In genomic region chr14:95453713-95453980, GRCh38 we compare ENCODE assay signal across 19 cellular contexts.
DNase-seq lines count a peak whose midpoint lies in the region; ATAC-seq, FAIRE-seq and TF ChIP-seq lines count a peak whose summit lies in the region.
"Had no signal": no experiment of that assay in that cellular context is flagged by ENCODE, and none has a peak within 500 bp of the region (broad histone marks: within the 10 kb centered on the region; RNA-seq: fewer than 3 reads in every experiment).

No MANE protein-coding gene starts in this region.

- intact Hi-C loops in left ventricle myocardium inferior (cut with micrococcal nuclease), result no loop called here
- intact Hi-C loops in Right ventricle myocardium superior (cut with DNase I), result no loop called here
- intact Hi-C loops in kidney (cut with DNase I), result no loop called here

- H4K20me1 ChIP-seq in BLaER1 treated with 17β-estradiol and CSF1 and Interleukin-3, amounts not matched to agents 10 nM and 100 nM, result peaks cover 0 to 30% (median 0%) of the 10 kb centered on the region in 11 experiments; a peak in 4 of 22 replicates

- H3K36me3 ChIP-seq in left ventricle myocardium inferior, result peaks cover 51% of the 10 kb centered on the region
- H3K36me3 ChIP-seq in BLaER1 treated with 17β-estradiol and CSF1 and Interleukin-3, amounts not matched to agents 10 nM and 100 nM, result peaks cover 78 to 99% (median 96%) of the 10 kb centered on the region in 11 experiments
- H3K36me3 ChIP-seq in kidney (ENCODE audit: control insufficient read depth in 1 of 2, insufficient read depth in 2 of 2, low read length in 2 of 2), result no peaks in the 10 kb centered on the region
- peaks cover 4 to 97% (median 82%) of the 10 kb centered on the region in 5 donors for H3K36me3 ChIP-seq in subcutaneous abdominal adipose tissue (ENCODE audit: control insufficient read depth in 5 of 5, insufficient read depth in 5 of 5, low read length in 5 of 5)
- H3K36me3 ChIP-seq: HAP-1 had no signal

- no peak for FAIRE-seq in kidney (lab: Jason Lieb, UNC)
- FAIRE-seq: GM12891, GM18507, H54 had no signal

- no peak for ATAC-seq in Right ventricle myocardium superior (ENCODE audit: poor library complexity)
- ATAC-seq in GM19467 (IDR thresholded peaks at IDR 0.05; ENCODE audit: unreplicated experiment), result no peak

- H3K27ac ChIP-seq in left ventricle myocardium inferior (replicated peaks) (peak overlapping the region; percentile 46), kidney (ENCODE audit: low read depth in 2 of 2, low read length in 2 of 2) (no peak overlapping the region), subcutaneous abdominal adipose tissue (ENCODE audit: low read depth, low read length) (peak overlapping the region; percentile 35)
- H3K27ac ChIP-seq in BLaER1 treated with 17β-estradiol and CSF1 and Interleukin-3, amounts not matched to agents 10 nM and 100 nM, result peak overlapping the region in 4 of 11 experiments; percentile 15 to 59 (median 44); a peak in 7 of 22 replicates

- DNase-seq in left ventricle myocardium inferior (no peak), Right ventricle myocardium superior (no peak), kidney (peak; percentile 63), NCI-H2081 treated with DMSO at 0.1 percent for 48 hours (lab: John Stamatoyannopoulos, UW) (no peak), HPDE6-E6E7 (ENCODE audit: extremely low spot score) (no peak)
- DNase-seq: Calu3; CD4-positive, alpha-beta T cell; CD8-positive, alpha-beta memory T cell; DMS79 treated with DMSO at 0.1 percent for 48 hours; GF-D8; GOT3; HFFc6 had no signal

- peak overlapping the region in 2 of 11 experiments; percentile 21 to 27; a peak in 2 of 22 replicates for H3K9ac ChIP-seq in BLaER1 treated with 17β-estradiol and CSF1 and Interleukin-3, amounts not matched to agents 10 nM and 100 nM
- H3K9ac ChIP-seq in kidney (ENCODE audit: low read length in 2 of 2), result no peak overlapping the region
- H3K9ac ChIP-seq in subcutaneous abdominal adipose tissue (ENCODE audit: low read length in 5 of 5), result no peak overlapping the region

- no peaks in the 10 kb centered on the region for H3K9me3 ChIP-seq in left ventricle myocardium inferior (replicated peaks)
- H3K9me3 ChIP-seq in BLaER1 treated with 17β-estradiol and CSF1 and Interleukin-3, amounts not matched to agents 10 nM and 100 nM (replicated peaks in 1 of 11), result no peaks in the 10 kb centered on the region
- H3K9me3 ChIP-seq in kidney (ENCODE audit: control insufficient read depth in 1 of 2, low read length in 2 of 2), result no peaks in the 10 kb centered on the region
- no peaks in the 10 kb centered on the region for H3K9me3 ChIP-seq in subcutaneous abdominal adipose tissue (ENCODE audit: control insufficient read depth in 5 of 5, low read length in 5 of 5)
- H3K9me3 ChIP-seq: HAP-1 had no signal

- H3K4me3 ChIP-seq in left ventricle myocardium inferior, result no peak overlapping the region
- no peak overlapping the region for H3K4me3 ChIP-seq in BLaER1 treated with 17β-estradiol and CSF1 and Interleukin-3, amounts not matched to agents 10 nM and 100 nM
- H3K4me3 ChIP-seq in kidney (ENCODE audit: low read length in 2 of 2), result no peak overlapping the region
- H3K4me3 ChIP-seq in subcutaneous abdominal adipose tissue (ENCODE audit: low read depth in 1 of 5, low read length in 5 of 5), result no peak overlapping the region
- H3K4me3 ChIP-seq: HAP-1 had no signal

- TF ChIP-seq CTCF in left ventricle myocardium inferior (IDR thresholded peaks at IDR 0.05; ENCODE audit: borderline replicate concordance), result no peak
- TF ChIP-seq CTCF in kidney (IDR thresholded peaks at IDR 0.05; ENCODE audit: borderline replicate concordance, extremely low read depth, insufficient read depth), result no peak

- peak overlapping the region in 7 of 11 experiments; percentile 1 to 60 (median 22); a peak in 11 of 22 replicates for H3K4me2 ChIP-seq in BLaER1 treated with 17β-estradiol and CSF1 and Interleukin-3, amounts not matched to agents 10 nM and 100 nM

- H3K27me3 ChIP-seq in left ventricle myocardium inferior (ENCODE audit: low read depth) (no peaks in the 10 kb centered on the region), subcutaneous abdominal adipose tissue (ENCODE audit: control insufficient read depth in 5 of 5, insufficient read depth in 4 of 5, low read length in 5 of 5) (no peaks in the 10 kb centered on the region)
- H3K27me3 ChIP-seq in BLaER1 treated with 17β-estradiol and CSF1 and Interleukin-3, amounts not matched to agents 10 nM and 100 nM, result no peaks in the 10 kb centered on the region

- peaks cover 20% of the 10 kb centered on the region for H3K4me1 ChIP-seq in left ventricle myocardium inferior
- H3K4me1 ChIP-seq in BLaER1 treated with 17β-estradiol and CSF1 and Interleukin-3, amounts not matched to agents 10 nM and 100 nM, result peaks cover 15 to 99% (median 75%) of the 10 kb centered on the region in 10 experiments
- H3K4me1 ChIP-seq in kidney (ENCODE audit: control insufficient read depth in 1 of 2, insufficient read depth in 1 of 2, low read depth in 1 of 2, low read length in 2 of 2), result peaks cover 0 to 5% of the 10 kb centered on the region in 2 donors
- peaks cover 7 to 38% (median 20%) of the 10 kb centered on the region in 5 donors for H3K4me1 ChIP-seq in subcutaneous abdominal adipose tissue (ENCODE audit: control insufficient read depth in 5 of 5, insufficient read depth in 5 of 5, low read length in 5 of 5)
- H3K4me1 ChIP-seq: HAP-1 had no signal

Comparison
In these comparisons a context has a peak if more than half of its experiments do, and no peak if none do; other contexts are left out.
1. H3K27ac ChIP-seq: peak in left ventricle myocardium inferior (single experiment) and subcutaneous abdominal adipose tissue (single experiment); none in kidney (0 of 2).